1 cellular context compared by ENCODE assay signal in genomic region chr3:193868590-193868989, GRCh38.
TF ChIP-seq lines count a peak whose summit lies in the region.

No MANE protein-coding gene starts in this region.

TF ChIP-seq in HCT116, 20 proteins besides CTCF, POLR2A, EP300 and RAD21:
- TF ChIP-seq REST (IDR thresholded peaks at IDR 0.05; ENCODE audit: low read depth) (no peak), SRF (IDR thresholded peaks at IDR 0.05; ENCODE audit: low read depth) (no peak), JUND (IDR thresholded peaks at IDR 0.05) (no peak), YY1 (IDR thresholded peaks at IDR 0.05; ENCODE audit: extremely low read depth, insufficient replicate concordance, low read depth, low read length) (no peak), CBX3 (IDR thresholded peaks at IDR 0.05; ENCODE audit: low read depth) (no peak), ATF3 (IDR thresholded peaks at IDR 0.05) (no peak)
